In the genomic region with DNA sequence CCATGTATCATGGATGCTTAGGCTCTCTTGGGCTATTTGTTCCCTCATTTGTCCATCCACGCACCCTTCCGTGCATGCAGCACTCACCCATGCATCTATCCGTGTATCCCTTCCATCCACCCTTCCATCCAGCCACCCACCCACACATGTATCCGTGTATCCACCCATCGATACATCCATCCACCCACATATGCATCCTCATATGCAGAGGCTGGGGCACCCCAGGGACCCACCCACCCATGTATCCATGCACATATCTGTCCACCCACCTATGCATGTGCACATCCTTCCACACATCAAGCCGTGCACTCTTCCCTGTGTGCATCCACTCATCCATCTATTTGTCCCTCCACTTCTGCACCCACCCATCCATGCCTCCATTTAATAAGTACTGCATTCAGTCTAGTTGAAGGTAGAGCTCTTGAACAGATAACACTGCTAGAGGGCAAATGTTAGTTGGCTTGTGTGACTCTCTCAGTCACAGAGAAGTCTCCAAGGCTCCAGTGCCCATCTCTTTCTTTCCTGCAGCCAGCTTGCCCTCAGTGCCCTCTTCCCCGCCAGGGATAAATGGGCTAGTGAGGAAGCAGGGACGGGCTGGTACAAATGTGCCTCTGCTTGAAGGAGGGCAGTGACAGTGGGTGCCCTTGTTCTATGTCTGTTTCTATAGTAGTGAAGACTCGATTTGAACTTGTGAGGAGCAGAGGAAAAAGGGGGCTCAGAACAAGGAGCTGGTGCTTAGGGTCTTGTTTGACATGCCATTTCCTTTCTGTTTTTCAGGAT, we compare ENCODE assay signal across 1 cellular context.
TF ChIP-seq lines count a peak whose summit lies in the region.

No MANE protein-coding gene starts in this region.

TF ChIP-seq in GM23338, 12 proteins besides CTCF, POLR2A, EP300 and RAD21 (continued from another document):
- TF ChIP-seq REST (IDR thresholded peaks at IDR 0.05; ENCODE audit: unreplicated experiment): no peak
- TF ChIP-seq ZNF331 (CRISPR knock-in tag; IDR thresholded peaks at IDR 0.05; ENCODE audit: low read depth): no peak
- TF ChIP-seq EZH2phosphoT487 (IDR thresholded peaks at IDR 0.05; ENCODE audit: unreplicated experiment): no peak
- TF ChIP-seq, protein P1, sequence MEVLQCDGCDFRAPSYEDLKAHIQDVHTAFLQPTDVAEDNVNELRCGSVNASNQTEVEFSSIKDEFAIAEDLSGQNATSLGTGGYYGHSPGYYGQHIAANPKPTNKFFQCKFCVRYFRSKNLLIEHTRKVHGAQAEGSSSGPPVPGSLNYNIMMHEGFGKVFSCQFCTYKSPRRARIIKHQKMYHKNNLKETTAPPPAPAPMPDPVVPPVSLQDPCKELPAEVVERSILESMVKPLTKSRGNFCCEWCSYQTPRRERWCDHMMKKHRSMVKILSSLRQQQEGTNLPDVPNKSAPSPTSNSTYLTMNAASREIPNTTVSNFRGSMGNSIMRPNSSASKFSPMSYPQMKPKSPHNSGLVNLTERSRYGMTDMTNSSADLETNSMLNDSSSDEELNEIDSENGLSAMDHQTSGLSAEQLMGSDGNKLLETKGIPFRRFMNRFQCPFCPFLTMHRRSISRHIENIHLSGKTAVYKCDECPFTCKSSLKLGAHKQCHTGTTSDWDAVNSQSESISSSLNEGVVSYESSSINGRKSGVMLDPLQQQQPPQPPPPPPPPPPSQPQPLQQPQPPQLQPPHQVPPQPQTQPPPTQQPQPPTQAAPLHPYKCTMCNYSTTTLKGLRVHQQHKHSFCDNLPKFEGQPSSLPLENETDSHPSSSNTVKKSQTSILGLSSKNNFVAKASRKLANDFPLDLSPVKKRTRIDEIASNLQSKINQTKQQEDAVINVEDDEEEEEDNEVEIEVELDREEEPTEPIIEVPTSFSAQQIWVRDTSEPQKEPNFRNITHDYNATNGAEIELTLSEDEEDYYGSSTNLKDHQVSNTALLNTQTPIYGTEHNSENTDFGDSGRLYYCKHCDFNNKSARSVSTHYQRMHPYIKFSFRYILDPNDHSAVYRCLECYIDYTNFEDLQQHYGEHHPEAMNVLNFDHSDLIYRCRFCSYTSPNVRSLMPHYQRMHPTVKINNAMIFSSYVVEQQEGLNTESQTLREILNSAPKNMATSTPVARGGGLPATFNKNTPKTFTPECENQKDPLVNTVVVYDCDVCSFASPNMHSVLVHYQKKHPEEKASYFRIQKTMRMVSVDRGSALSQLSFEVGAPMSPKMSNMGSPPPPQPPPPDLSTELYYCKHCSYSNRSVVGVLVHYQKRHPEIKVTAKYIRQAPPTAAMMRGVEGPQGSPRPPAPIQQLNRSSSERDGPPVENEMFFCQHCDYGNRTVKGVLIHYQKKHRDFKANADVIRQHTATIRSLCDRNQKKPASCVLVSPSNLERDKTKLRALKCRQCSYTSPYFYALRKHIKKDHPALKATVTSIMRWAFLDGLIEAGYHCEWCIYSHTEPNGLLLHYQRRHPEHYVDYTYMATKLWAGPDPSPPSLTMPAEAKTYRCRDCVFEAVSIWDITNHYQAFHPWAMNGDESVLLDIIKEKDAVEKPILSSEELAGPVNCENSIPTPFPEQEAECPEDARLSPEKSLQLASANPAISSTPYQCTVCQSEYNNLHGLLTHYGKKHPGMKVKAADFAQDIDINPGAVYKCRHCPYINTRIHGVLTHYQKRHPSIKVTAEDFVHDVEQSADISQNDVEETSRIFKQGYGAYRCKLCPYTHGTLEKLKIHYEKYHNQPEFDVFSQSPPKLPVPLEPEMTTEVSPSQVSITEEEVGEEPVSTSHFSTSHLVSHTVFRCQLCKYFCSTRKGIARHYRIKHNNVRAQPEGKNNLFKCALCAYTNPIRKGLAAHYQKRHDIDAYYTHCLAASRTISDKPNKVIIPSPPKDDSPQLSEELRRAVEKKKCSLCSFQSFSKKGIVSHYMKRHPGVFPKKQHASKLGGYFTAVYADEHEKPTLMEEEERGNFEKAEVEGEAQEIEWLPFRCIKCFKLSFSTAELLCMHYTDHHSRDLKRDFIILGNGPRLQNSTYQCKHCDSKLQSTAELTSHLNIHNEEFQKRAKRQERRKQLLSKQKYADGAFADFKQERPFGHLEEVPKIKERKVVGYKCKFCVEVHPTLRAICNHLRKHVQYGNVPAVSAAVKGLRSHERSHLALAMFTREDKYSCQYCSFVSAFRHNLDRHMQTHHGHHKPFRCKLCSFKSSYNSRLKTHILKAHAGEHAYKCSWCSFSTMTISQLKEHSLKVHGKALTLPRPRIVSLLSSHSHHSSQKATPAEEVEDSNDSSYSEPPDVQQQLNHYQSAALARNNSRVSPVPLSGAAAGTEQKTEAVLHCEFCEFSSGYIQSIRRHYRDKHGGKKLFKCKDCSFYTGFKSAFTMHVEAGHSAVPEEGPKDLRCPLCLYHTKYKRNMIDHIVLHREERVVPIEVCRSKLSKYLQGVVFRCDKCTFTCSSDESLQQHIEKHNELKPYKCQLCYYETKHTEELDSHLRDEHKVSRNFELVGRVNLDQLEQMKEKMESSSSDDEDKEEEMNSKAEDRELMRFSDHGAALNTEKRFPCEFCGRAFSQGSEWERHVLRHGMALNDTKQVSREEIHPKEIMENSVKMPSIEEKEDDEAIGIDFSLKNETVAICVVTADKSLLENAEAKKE (CRISPR knock-in tag; IDR thresholded peaks at IDR 0.05): no peak
- TF ChIP-seq CREB1 (CRISPR knock-in tag; IDR thresholded peaks at IDR 0.05; ENCODE audit: low read depth): no peak
- TF ChIP-seq ZNF114 (CRISPR knock-in tag; IDR thresholded peaks at IDR 0.05): no peak
- no peak for TF ChIP-seq JUNB (IDR thresholded peaks at IDR 0.05; ENCODE audit: unreplicated experiment)
- TF ChIP-seq NANOG (IDR thresholded peaks at IDR 0.05; ENCODE audit: borderline replicate concordance): no peak
